10 cellular contexts compared by ENCODE assay signal in the genomic region with DNA sequence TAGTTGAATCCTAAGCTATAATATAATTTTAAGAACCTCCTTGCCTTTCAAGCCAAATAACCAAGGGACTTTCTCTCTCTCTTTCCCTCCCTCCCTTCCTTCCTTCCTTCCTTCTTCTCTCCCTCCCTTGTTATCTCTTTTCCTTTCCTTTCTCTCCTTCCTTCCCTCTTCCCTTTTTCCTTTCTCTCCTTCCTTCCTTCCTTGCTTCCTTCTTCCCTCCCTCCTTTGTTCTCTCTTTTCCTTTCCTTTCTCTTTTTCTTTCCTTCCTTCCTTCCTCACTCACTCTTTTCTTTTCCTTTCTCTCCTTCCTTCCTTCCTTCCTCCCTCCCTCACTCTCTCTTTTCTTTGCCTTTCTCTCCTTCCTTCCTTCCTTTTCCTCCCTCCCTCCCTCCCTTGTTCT. TPM values are rescaled to one million over a fixed set of nuclear protein-coding genes. Genes with fewer than 3 reads are reported as not detected.
"Had no signal": no experiment of that assay in that cellular context is flagged by ENCODE, and none has a peak within 500 bp of the region (broad histone marks: within the 10 kb centered on the region; RNA-seq: fewer than 3 reads in every experiment).

No MANE protein-coding gene starts in this region.

- H3K4me2 ChIP-seq: KMS-11 had no signal

- DNase-seq: GM23248, GOT3, H7, IMR-90, KBM-7 had no signal

- H3K9me3 ChIP-seq: HAP-1 had no signal

- H2AFZ ChIP-seq: GM23248 had no signal

- H3K9ac ChIP-seq: GM23248, KMS-11 had no signal

- H3K4me3 ChIP-seq: GM23248, HAP-1 had no signal

- H3K4me1 ChIP-seq: HAP-1 had no signal

- H3K27ac ChIP-seq: GM23248, HL-60, KMS-11 had no signal

- ATAC-seq: HCT116 had no signal

RNA-seq across cellular contexts. Expression of gene PDGFRA, which starts 42.4 kb away (rescaled TPM):
- total RNA-seq: HT1080 had no signal
